ENCODE assay signal across 8 cellular contexts in genomic region chr9:75200892-75201470, GRCh38.
DNase-seq lines count a peak whose midpoint lies in the region; ATAC-seq and TF ChIP-seq lines count a peak whose summit lies in the region.
"Had no signal": no experiment of that assay in that cellular context is flagged by ENCODE, and none has a peak within 500 bp of the region (broad histone marks: within the 10 kb centered on the region; RNA-seq: fewer than 3 reads in every experiment).

No MANE protein-coding gene starts in this region.

- no peaks in the 10 kb centered on the region for H3K36me3 ChIP-seq in OCI-LY7 (ENCODE audit: insufficient read depth, low read length)
- no peaks in the 10 kb centered on the region for H3K36me3 ChIP-seq in naive thymus-derived CD4-positive, alpha-beta T cell (ENCODE audit: control insufficient read depth in 2 of 3, insufficient read depth in 3 of 3, low read length in 3 of 3)

- H2AFZ ChIP-seq in OCI-LY7 (ENCODE audit: low read length), result no peak overlapping the region

- H3K4me2 ChIP-seq in OCI-LY7 (ENCODE audit: low read length), result no peak overlapping the region

- H3K4me1 ChIP-seq in OCI-LY7 (ENCODE audit: insufficient read depth, low read length, poor library complexity, severe bottlenecking), result no peaks in the 10 kb centered on the region
- no peaks in the 10 kb centered on the region for H3K4me1 ChIP-seq in naive thymus-derived CD4-positive, alpha-beta T cell (ENCODE audit: control insufficient read depth in 2 of 2, insufficient read depth in 2 of 2, low read length in 2 of 2)

- intact Hi-C loops in OCI-LY7 (cut with micrococcal nuclease; ENCODE audit: unreplicated experiment), result no loop called here
- intact Hi-C loops in naive thymus-derived CD4-positive, alpha-beta T cell (cut with micrococcal nuclease), result loop anchor here (1.0 to 10.0 kb wide), 9 partner anchors 37 to 1950 kb away; partner anchors contain the start of gene FOXB2 (in 1 of the 2)

- H3K4me3 Mint-ChIP-seq in naive thymus-derived CD4-positive, alpha-beta T cell, result no peak overlapping the region
- H3K4me3 Mint-ChIP-seq: T-helper 1 cell treated with Interleukin-12 subunit alpha and Interleukin-12 subunit beta and Interleukin-4 antibody, amounts not matched to agents 30 μg/mL and 1 μg/mL, for 36 hours had no signal

- no peaks in the 10 kb centered on the region for H3K9me2 ChIP-seq in OCI-LY7 (ENCODE audit: insufficient read depth, low read length)

- in situ Hi-C loops in G401 (cut with HindIII; ENCODE audit: low sequenced_read_pairs), result no loop called here

- TF ChIP-seq CTCF in OCI-LY7 (conservative IDR thresholded peaks at IDR 0.05; ENCODE audit: low read length), result peak; percentile 87

- H3K4me1 Mint-ChIP-seq in naive thymus-derived CD4-positive, alpha-beta T cell, result peaks cover 0 to 10% (median 3%) of the 10 kb centered on the region in 7 donors

- CTCF ChIA-PET in OCI-LY7 (lab: Charles Lee; ENCODE audit: unreplicated experiment), result no interaction called here
- CTCF ChIA-PET in naive thymus-derived CD4-positive, alpha-beta T cell (lab: Charles Lee), result interaction anchor here (0.6 to 1.4 kb wide), 5 partner anchors 33 to 425 kb away, joined by 3 to 5 read pairs (median 3); no protein-coding TSS in a partner anchor

- H3K9me3 ChIP-seq in OCI-LY7 (ENCODE audit: low read length), result no peaks in the 10 kb centered on the region
- H3K9me3 ChIP-seq in naive thymus-derived CD4-positive, alpha-beta T cell (ENCODE audit: control insufficient read depth in 2 of 3, low read length in 3 of 3), result no peaks in the 10 kb centered on the region

- POLR2A ChIA-PET in OCI-LY7 (lab: Charles Lee), result no interaction called here
- POLR2A ChIA-PET in naive thymus-derived CD4-positive, alpha-beta T cell (lab: Charles Lee), result interaction anchor here (0.9 kb wide), 1 partner anchor 1193 kb away, joined by 4 read pairs; the partner anchor contains the start of gene RFK

- no peaks in the 10 kb centered on the region for H4K20me1 ChIP-seq in OCI-LY7 (ENCODE audit: insufficient read depth, low read length)

- H3K27me3 Mint-ChIP-seq in naive thymus-derived CD4-positive, alpha-beta T cell, result no peaks in the 10 kb centered on the region

- H3K79me2 ChIP-seq in OCI-LY7 (ENCODE audit: insufficient read depth, low read depth, low read length), result no peaks in the 10 kb centered on the region

- no peaks in the 10 kb centered on the region for H3K27me3 ChIP-seq in naive thymus-derived CD4-positive, alpha-beta T cell (ENCODE audit: control insufficient read depth in 2 of 2, insufficient read depth in 2 of 2, low read length in 2 of 2)

- no TSS peak for BruUV-seq in OCI-LY7 (replicated peaks; lab: Mats Ljungman, UMichigan)

- H3K36me3 Mint-ChIP-seq in naive thymus-derived CD4-positive, alpha-beta T cell, result peaks cover 0 to 8% (median 0%) of the 10 kb centered on the region in 5 donors

- DNase-seq in G401 (ENCODE audit: low spot score) (peak; percentile 27), OCI-LY7 (ENCODE audit: low spot score) (peak; percentile 55), dermis microvascular lymphatic vessel endothelial cell (ENCODE audit: low read depth in 2 of 2) (peak; percentile 55 to 73), ecto neural progenitor cell (ENCODE audit: low spot score) (no peak)
- peak in 7 of 9 donors; percentile 11 to 54 (median 50) for DNase-seq in naive thymus-derived CD4-positive, alpha-beta T cell
- no peak for DNase-seq in stimulated activated CD8-positive, alpha-beta memory T cell treated with anti-CD3 and anti-CD28 coated beads, Interleukin-4, amount 100 ng/mL, for 48 hours

- no peak overlapping the region for H3K4me3 ChIP-seq in OCI-LY7 (ENCODE audit: low read depth, low read length, poor library complexity, severe bottlenecking)
- H3K4me3 ChIP-seq in naive thymus-derived CD4-positive, alpha-beta T cell (ENCODE audit: low read length), result no peak overlapping the region

- ATAC-seq in HG03175 (IDR thresholded peaks at IDR 0.05; ENCODE audit: unreplicated experiment), result peak; percentile 65
- peak; percentile 63 for ATAC-seq in naive thymus-derived CD4-positive, alpha-beta T cell

- peaks cover 0 to 1% (median 0%) of the 10 kb centered on the region in 11 donors for H3K9me3 Mint-ChIP-seq in naive thymus-derived CD4-positive, alpha-beta T cell
- H3K9me3 Mint-ChIP-seq: T-helper 1 cell treated with Interleukin-12 subunit alpha and Interleukin-12 subunit beta and Interleukin-4 antibody, amounts not matched to agents 30 μg/mL and 1 μg/mL, for 36 hours had no signal

- no peak overlapping the region for H3K27ac ChIP-seq in OCI-LY7 (ENCODE audit: low read depth, low read length, poor library complexity, severe bottlenecking)
- H3K27ac ChIP-seq in naive thymus-derived CD4-positive, alpha-beta T cell (ENCODE audit: low read depth, low read length), result no peak overlapping the region

- H3K27ac Mint-ChIP-seq in naive thymus-derived CD4-positive, alpha-beta T cell, result peak overlapping the region in 1 of 9 donors; percentile 0
- H3K27ac Mint-ChIP-seq: T-helper 1 cell treated with Interleukin-12 subunit alpha and Interleukin-12 subunit beta and Interleukin-4 antibody, amounts not matched to agents 30 μg/mL and 1 μg/mL, for 36 hours had no signal

Comparison
In these comparisons a context has a peak if more than half of its experiments do, and no peak if none do; other contexts are left out.
1. DNase-seq: peak in G401 (single experiment), OCI-LY7 (single experiment), dermis microvascular lymphatic vessel endothelial cell (2 of 2) and naive thymus-derived CD4-positive, alpha-beta T cell (7 of 9); none in ecto neural progenitor cell (single experiment) and stimulated activated CD8-positive, alpha-beta memory T cell treated with anti-CD3 and anti-CD28 coated beads, Interleukin-4, amount 100 ng/mL, for 48 hours (single experiment).